Comparison of ENCODE assay signal across 14 cellular contexts in genomic region chr6:35754452-35755321, GRCh38. TPM values are rescaled to one million over a fixed set of nuclear protein-coding genes. Genes with fewer than 3 reads are reported as not detected.
DNase-seq lines count a peak whose midpoint lies in the region; ATAC-seq and TF ChIP-seq lines count a peak whose summit lies in the region.
"Had no signal": no experiment of that assay in that cellular context is flagged by ENCODE, and none has a peak within 500 bp of the region (broad histone marks: within the 10 kb centered on the region; RNA-seq: fewer than 3 reads in every experiment).

No MANE protein-coding gene starts in this region.

- no peaks in the 10 kb centered on the region for H3F3A ChIP-seq in OCI-LY1 (ENCODE audit: insufficient read depth, low read length)

- WGBS in heart left ventricle, 4 donors: 66 to 76% (median 72%) methylated on average over 7 of the region's 7 CpGs

- H3K27me3 Mint-ChIP-seq in stimulated activated naive B cell treated with anti-CD40 and anti-IgM and Interleukin-4, amounts not matched to agents 10 μg/mL and 1 μg/mL and 100 μg/mL, for 72 hours: peaks cover 0 to 4% of the 10 kb centered on the region in 2 donors

- TF ChIP-seq CTCF in C4-2B (conservative IDR thresholded peaks at IDR 0.05): peak; percentile 27
- no peak for TF ChIP-seq CTCF in HEK293 (tag by site-specific recombination; IDR thresholded peaks at IDR 0.05)
- peak; percentile 13; the same call in 1 of the 2 replicates for TF ChIP-seq CTCF in OCI-LY1 (IDR thresholded peaks at IDR 0.05; ENCODE audit: low read length)
- TF ChIP-seq CTCF in heart left ventricle (IDR thresholded peaks at IDR 0.05): peak in 4 of 12 donors; percentile 4 to 22 (median 16)

- no peaks in the 10 kb centered on the region for H3K36me3 Mint-ChIP-seq in stimulated activated naive B cell treated with anti-CD40 and anti-IgM and Interleukin-4, amounts not matched to agents 10 μg/mL and 1 μg/mL and 100 μg/mL, for 72 hours
- H3K36me3 Mint-ChIP-seq: brain had no signal

- H3K36me3 ChIP-seq in HEK293 (ENCODE audit: control insufficient read depth in 2 of 2, insufficient read depth in 1 of 2, low read length in 2 of 2): no peaks in the 10 kb centered on the region
- no peaks in the 10 kb centered on the region for H3K36me3 ChIP-seq in OCI-LY1 (ENCODE audit: insufficient read depth, low read length)
- H3K36me3 ChIP-seq in heart left ventricle: no peaks in the 10 kb centered on the region

- H3K4me1 Mint-ChIP-seq in stimulated activated naive B cell treated with anti-CD40 and anti-IgM and Interleukin-4, amounts not matched to agents 10 μg/mL and 1 μg/mL and 100 μg/mL, for 72 hours: peaks cover 16 to 23% of the 10 kb centered on the region in 2 donors

- POLR2A ChIA-PET in HEK293 (lab: Yijun Ruan, JAX): no interaction called here

- no peak overlapping the region for H3K9ac ChIP-seq in OCI-LY1 (ENCODE audit: low read length)

- intact Hi-C loops in heart left ventricle (cut with DNase I): loop anchor here in 3 of 10 donors (5.0 to 10.0 kb wide), 2 partner anchors 232 to 340 kb away; no protein-coding TSS in a partner anchor

- TF ChIP-seq POLR2A in heart left ventricle (IDR thresholded peaks at IDR 0.05): no peak

- no peak overlapping the region for H3K4me3 Mint-ChIP-seq in stimulated activated naive B cell treated with anti-CD40 and anti-IgM and Interleukin-4, amounts not matched to agents 10 μg/mL and 1 μg/mL and 100 μg/mL, for 72 hours
- H3K4me3 Mint-ChIP-seq: T-helper 17 cell had no signal

- H3K9me2 ChIP-seq in OCI-LY1 (ENCODE audit: low read depth, low read length): no peaks in the 10 kb centered on the region

- H3K9me3 Mint-ChIP-seq in stimulated activated naive B cell treated with anti-CD40 and anti-IgM and Interleukin-4, amounts not matched to agents 10 μg/mL and 1 μg/mL and 100 μg/mL, for 72 hours: no peaks in the 10 kb centered on the region

- DNase-seq in heart left ventricle (no peak), foreskin melanocyte (no peak), hypothalamus (lab: John Stamatoyannopoulos, UW) (no peak), A172 (ENCODE audit: low spot score) (no peak)
- no peak for DNase-seq in stimulated activated naive B cell treated with anti-CD40 and anti-IgM and Interleukin-4, amounts not matched to agents 10 μg/mL and 1 μg/mL and 100 μg/mL, for 72 hours
- DNase-seq: activated T-cell treated with anti-CD3 and anti-CD28 coated beads for 4 hours, midbrain, NCI-H526 treated with DMSO at 0.1 percent for 48 hours, T-helper 17 cell had no signal

- H3K4me1 ChIP-seq in HEK293 (ENCODE audit: control insufficient read depth, insufficient read depth, low read length) (no peaks in the 10 kb centered on the region), OCI-LY1 (ENCODE audit: insufficient read depth, low read length, severe bottlenecking) (no peaks in the 10 kb centered on the region), heart left ventricle (no peaks in the 10 kb centered on the region)

- peak in 3 of 4 donors; percentile 66 to 67 (median 67) for ATAC-seq in heart left ventricle
- ATAC-seq in stimulated activated naive B cell treated with anti-CD40 and anti-IgM and Interleukin-4, amounts not matched to agents 10 μg/mL and 1 μg/mL and 100 μg/mL, for 72 hours (replicated peaks): no peak
- ATAC-seq: T-helper 17 cell had no signal

- CTCF ChIA-PET in HEK293 (lab: Yijun Ruan, JAX): interaction anchor here (0.7 to 1.9 kb wide), 4 partner anchors 180 to 288 kb away, joined by 3 to 8 read pairs (median 3); no protein-coding TSS in a partner anchor

- H2AFZ ChIP-seq in OCI-LY1 (ENCODE audit: low read length): no peak overlapping the region

- H3K27me3 ChIP-seq in OCI-LY1 (ENCODE audit: insufficient read depth, low read length): peaks cover 7% of the 10 kb centered on the region
- H3K27me3 ChIP-seq in heart left ventricle: peaks cover 0 to 10% (median 0%) of the 10 kb centered on the region in 9 donors

- H3K4me3 ChIP-seq in HEK293 (ENCODE audit: low read depth, low read length): no peak overlapping the region
- H3K4me3 ChIP-seq in OCI-LY1 (ENCODE audit: low read depth, low read length, poor library complexity, severe bottlenecking): no peak overlapping the region
- H3K4me3 ChIP-seq in heart left ventricle: no peak overlapping the region
- H3K4me3 ChIP-seq: smooth muscle cell had no signal

- H3K27ac Mint-ChIP-seq in stimulated activated naive B cell treated with anti-CD40 and anti-IgM and Interleukin-4, amounts not matched to agents 10 μg/mL and 1 μg/mL and 100 μg/mL, for 72 hours: no peak overlapping the region
- H3K27ac Mint-ChIP-seq: T-helper 17 cell had no signal

- H3K4me2 ChIP-seq in OCI-LY1 (ENCODE audit: low read length): no peak overlapping the region
- H3K4me2 ChIP-seq: smooth muscle cell had no signal

- no peaks in the 10 kb centered on the region for H3K9me3 ChIP-seq in HEK293 (ENCODE audit: control insufficient read depth, insufficient read depth, low read depth, low read length)
- no peaks in the 10 kb centered on the region for H3K9me3 ChIP-seq in OCI-LY1 (ENCODE audit: low read length)
- H3K9me3 ChIP-seq in heart left ventricle: no peaks in the 10 kb centered on the region

- no peaks in the 10 kb centered on the region for H4K20me1 ChIP-seq in OCI-LY1 (ENCODE audit: insufficient read depth, low read length)

- H3K79me2 ChIP-seq in OCI-LY1 (ENCODE audit: insufficient read depth, low read length): no peaks in the 10 kb centered on the region

- H3K27ac ChIP-seq in C4-2B (peak overlapping the region; percentile 62), HEK293 (ENCODE audit: extremely low read depth, low read depth, low read length) (no peak overlapping the region), OCI-LY1 (ENCODE audit: low read depth, low read length, poor library complexity, severe bottlenecking) (no peak overlapping the region), heart left ventricle (no peak overlapping the region)

TF ChIP-seq in HEK293, 187 proteins besides CTCF, POLR2A, EP300 and RAD21:
- 0 out of 2 replicates have a peak, but pooled peaks have one; percentile 13 for TF ChIP-seq SCRT2 (tag by site-specific recombination; IDR thresholded peaks at IDR 0.05)
- TF ChIP-seq EGR2 (tag by site-specific recombination; IDR thresholded peaks at IDR 0.05; ENCODE audit: low read depth): peak; percentile 20; the same call in 1 of the 2 replicates
- TF ChIP-seq ZNF701 (tag by site-specific recombination; IDR thresholded peaks at IDR 0.05): no peak
- peak; percentile 33; the same call in 1 of the 2 replicates for TF ChIP-seq ZFHX2 (tag by site-specific recombination; conservative IDR thresholded peaks at IDR 0.05)
- no peak for TF ChIP-seq ZNF600 (tag by site-specific recombination; IDR thresholded peaks at IDR 0.05)
- TF ChIP-seq ZNF580 (tag by site-specific recombination; IDR thresholded peaks at IDR 0.05): no peak
- no peak for TF ChIP-seq ZNF654 (tag by site-specific recombination; IDR thresholded peaks at IDR 0.05; ENCODE audit: low read depth)

RNA-seq across cellular contexts. Expression of gene ARMC12, which starts 17.9 kb away (rescaled TPM):
- total RNA-seq in heart left ventricle: under 1 TPM in 3 of 9 donors, not detected in 6; 0.19 to 0.72 (median 0.33) TPM
- polyA plus RNA-seq in heart left ventricle: under 1 TPM; 0.19 to 0.27 TPM
- 0.24 and 0.55 TPM in 2 replicates for total RNA-seq in A172 (2014; rRNA removed; shearing (Covaris generic))
- polyA plus RNA-seq: smooth muscle cell had no signal

RNA-seq across cellular contexts. Expression of gene CLPSL2, which starts 21.7 kb away (rescaled TPM):
- not detected for total RNA-seq in heart left ventricle
- not detected for polyA plus RNA-seq in heart left ventricle
- total RNA-seq in A172 (2014; rRNA removed; shearing (Covaris generic)): 4.7 TPM in 1 of 2 replicates, not detected in the other
- total RNA-seq: smooth muscle cell, T-helper 17 cell had no signal

RNA-seq across cellular contexts. Expression of gene CLPSL1, which starts 26.1 kb away (rescaled TPM):
- total RNA-seq in heart left ventricle: not detected
- not detected for polyA plus RNA-seq in heart left ventricle
- not detected in 2 replicates for total RNA-seq in A172 (2014; rRNA removed; shearing (Covaris generic))
- total RNA-seq: smooth muscle cell, T-helper 17 cell had no signal
- polyA plus RNA-seq: smooth muscle cell had no signal

RNA-seq across cellular contexts. Expression of gene CLPS, which starts 42.4 kb away (rescaled TPM):
- total RNA-seq in heart left ventricle: 1 to 10 TPM in 5 of 9 donors, not detected in 4; 2.4 to 3.4 (median 2.6) TPM
- under 1 TPM in 1 of 2 donors, not detected in 1; 0.22 TPM for polyA plus RNA-seq in heart left ventricle
- total RNA-seq in A172 (2014; rRNA removed; shearing (Covaris generic)): not detected in 2 replicates
- total RNA-seq: smooth muscle cell, T-helper 17 cell had no signal
- polyA plus RNA-seq: smooth muscle cell had no signal

RNA-seq across cellular contexts. Expression of gene LHFPL5, which starts 50.5 kb away (rescaled TPM):
- total RNA-seq in heart left ventricle: not detected
- not detected for polyA plus RNA-seq in heart left ventricle
- total RNA-seq in A172 (2014; rRNA removed; shearing (Covaris generic)): not detected in 2 replicates
- total RNA-seq: smooth muscle cell, T-helper 17 cell had no signal
- polyA plus RNA-seq: smooth muscle cell had no signal

Comparison
In these comparisons a context has a peak if more than half of its experiments do, and no peak if none do; other contexts are left out.
1. ATAC-seq: peak in heart left ventricle (3 of 4); none in stimulated activated naive B cell treated with anti-CD40 and anti-IgM and Interleukin-4, amounts not matched to agents 10 μg/mL and 1 μg/mL and 100 μg/mL, for 72 hours (0 of 2).